7 cellular contexts compared by ENCODE assay signal in genomic region chr16:64983983-64984382, GRCh38.
DNase-seq lines count a peak whose midpoint lies in the region; ATAC-seq, FAIRE-seq and TF ChIP-seq lines count a peak whose summit lies in the region.

No MANE protein-coding gene starts in this region.

- WGBS in GM23248 (ENCODE audit: low coverage in 1 of 2, low lambda C conversion rate in 2 of 2, missing lambda C conversion rate in 2 of 2), 2 experiments = 63 to 78% methylated on average over 2 of the region's 2 CpGs
- WGBS in aorta, 2 donors = 15 to 21% methylated on average over 2 of the region's 2 CpGs

- H3F3A ChIP-seq in GM23248 (ENCODE audit: insufficient read depth) = peaks cover 76% of the 10 kb centered on the region
- peaks cover 4% of the 10 kb centered on the region for H3F3A ChIP-seq in neural progenitor cell (ENCODE audit: low read depth)

- no peaks in the 10 kb centered on the region for H3K9me3 Mint-ChIP-seq in neural progenitor cell

- H3K79me2 ChIP-seq in GM23248 (ENCODE audit: insufficient read depth) (peaks cover 45% of the 10 kb centered on the region), endothelial cell of umbilical vein (ENCODE audit: control insufficient read depth, insufficient read depth, low read length) (no peaks in the 10 kb centered on the region), neural progenitor cell (ENCODE audit: low read depth) (no peaks in the 10 kb centered on the region)

- POLR2A ChIA-PET in endothelial cell of umbilical vein (lab: Charles Lee) = no interaction called here

- BruUV-seq in endothelial cell of umbilical vein (replicated peaks; lab: Mats Ljungman, UMichigan) = no TSS peak

- no peaks in the 10 kb centered on the region for H3K27me3 Mint-ChIP-seq in neural progenitor cell (ENCODE audit: insufficient read depth, low read depth)

- H3K9me2 ChIP-seq in GM23248 (ENCODE audit: insufficient read depth) = no peaks in the 10 kb centered on the region

- dilution Hi-C loops in endothelial cell of umbilical vein (cut with MboI; ENCODE audit: extremely low pct_ligation_motif_present, low sequenced_read_pairs) = no loop called here

- no peak overlapping the region for H3K4me3 Mint-ChIP-seq in neural progenitor cell

- in situ Hi-C loops in GM23248 (cut with MboI) = loop anchor here (25.0 kb wide), 1 partner anchor 1522 kb away; no protein-coding TSS in a partner anchor

- TF ChIP-seq CTCF in endothelial cell of umbilical vein (IDR thresholded peaks at IDR 0.05; ENCODE audit: extremely low read depth in 1 of 2, insufficient read depth in 1 of 2, low read depth in 1 of 2, low read length in 2 of 2) (peak; percentile 74 to 79), neural progenitor cell (IDR thresholded peaks at IDR 0.05) (peak; percentile 76)

- intact Hi-C loops in endothelial cell of umbilical vein (cut with micrococcal nuclease) = loop anchor here (1.0 to 5.0 kb wide), 6 partner anchors 20 to 1523 kb away; no protein-coding TSS in a partner anchor
- intact Hi-C loops in aorta (cut with DNase I) = no loop called here

- no peaks in the 10 kb centered on the region for H3K9me1 ChIP-seq in endothelial cell of umbilical vein (replicated peaks; ENCODE audit: control insufficient read depth, extremely low read depth, insufficient read depth, low read length)

- H3K4me2 ChIP-seq in GM23248 (ENCODE audit: unreplicated experiment) (no peak overlapping the region), endothelial cell of umbilical vein (ENCODE audit: insufficient read depth, low read length) (no peak overlapping the region), neural progenitor cell (no peak overlapping the region)

- H3K4me1 Mint-ChIP-seq in neural progenitor cell = peaks cover 8% of the 10 kb centered on the region

- H3K4me3 ChIP-seq in GM23248 (no peak overlapping the region), endothelial cell of umbilical vein (replicated peaks in 1 of 3; ENCODE audit: insufficient read depth in 1 of 3, low read depth in 1 of 3, low read length in 3 of 3) (no peak overlapping the region), neural progenitor cell (no peak overlapping the region), aorta (ENCODE audit: low read length in 2 of 2) (no peak overlapping the region)
- H3K4me3 ChIP-seq in effector memory CD4-positive, alpha-beta T cell (ENCODE audit: insufficient read depth, low read depth, low read length, poor library complexity, severe bottlenecking) = no peak overlapping the region

- FAIRE-seq in endothelial cell of umbilical vein (lab: Jason Lieb, UNC) = peak; percentile 84

- no peak overlapping the region for H3K27ac Mint-ChIP-seq in neural progenitor cell

- H3K27me3 ChIP-seq in GM23248 (replicated peaks; ENCODE audit: insufficient read depth) = no peaks in the 10 kb centered on the region
- H3K27me3 ChIP-seq in endothelial cell of umbilical vein (ENCODE audit: control insufficient read depth in 2 of 2, insufficient read depth in 2 of 2, low read length in 2 of 2) = no peaks in the 10 kb centered on the region
- no peaks in the 10 kb centered on the region for H3K27me3 ChIP-seq in neural progenitor cell
- no peaks in the 10 kb centered on the region for H3K27me3 ChIP-seq in effector memory CD4-positive, alpha-beta T cell (replicated peaks; ENCODE audit: control insufficient read depth, insufficient read depth, low read length, poor library complexity, severe bottlenecking)
- no peaks in the 10 kb centered on the region for H3K27me3 ChIP-seq in aorta (ENCODE audit: control insufficient read depth in 1 of 2, insufficient read depth in 2 of 2, low read length in 1 of 2)

- H2AFZ ChIP-seq in GM23248 (no peak overlapping the region), endothelial cell of umbilical vein (ENCODE audit: low read depth, low read length) (no peak overlapping the region), neural progenitor cell (replicated peaks) (no peak overlapping the region)

- no peaks in the 10 kb centered on the region for H4K20me1 ChIP-seq in GM23248 (ENCODE audit: insufficient read depth)
- no peaks in the 10 kb centered on the region for H4K20me1 ChIP-seq in endothelial cell of umbilical vein (replicated peaks; ENCODE audit: control insufficient read depth, extremely low read depth, insufficient read depth, low read length)
- H4K20me1 ChIP-seq in neural progenitor cell (ENCODE audit: low read depth) = no peaks in the 10 kb centered on the region

- peaks cover 14% of the 10 kb centered on the region; the same call in 1 of the 2 replicates for H3K4me1 ChIP-seq in GM23248 (ENCODE audit: insufficient read depth)
- no peaks in the 10 kb centered on the region for H3K4me1 ChIP-seq in endothelial cell of umbilical vein (ENCODE audit: control insufficient read depth, extremely low read depth, insufficient read depth, low read length)
- peaks cover 7% of the 10 kb centered on the region for H3K4me1 ChIP-seq in neural progenitor cell
- H3K4me1 ChIP-seq in effector memory CD4-positive, alpha-beta T cell (ENCODE audit: control insufficient read depth, insufficient read depth, low read length, poor library complexity, severe bottlenecking) = no peaks in the 10 kb centered on the region
- H3K4me1 ChIP-seq in aorta (ENCODE audit: control insufficient read depth in 1 of 2, insufficient read depth in 2 of 2, low read length in 2 of 2) = peaks cover 3 to 5% of the 10 kb centered on the region in 2 donors

- no peak for ATAC-seq in aorta (ENCODE audit: low FRiP score)

- CTCF ChIA-PET in endothelial cell of umbilical vein (lab: Charles Lee) = interaction anchor here (0.9 to 1.5 kb wide), 5 partner anchors 15 to 1522 kb away, joined by 3 to 7 read pairs (median 3); no protein-coding TSS in a partner anchor

- H3K9me3 ChIP-seq in GM23248 (ENCODE audit: low read depth) (no peaks in the 10 kb centered on the region), endothelial cell of umbilical vein (replicated peaks; ENCODE audit: control insufficient read depth, insufficient read depth, low read length) (no peaks in the 10 kb centered on the region), neural progenitor cell (ENCODE audit: low read depth) (no peaks in the 10 kb centered on the region), aorta (ENCODE audit: control insufficient read depth, low read length) (no peaks in the 10 kb centered on the region)
- no peaks in the 10 kb centered on the region for H3K9me3 ChIP-seq in effector memory CD4-positive, alpha-beta T cell (ENCODE audit: control insufficient read depth, low read length)

- peaks cover 70% of the 10 kb centered on the region for H3K36me3 ChIP-seq in GM23248 (ENCODE audit: low read depth)
- peaks cover 0 to 2% of the 10 kb centered on the region in 2 experiments for H3K36me3 ChIP-seq in endothelial cell of umbilical vein (ENCODE audit: control insufficient read depth in 2 of 2, extremely low read depth in 1 of 2, insufficient read depth in 2 of 2, low read length in 2 of 2)
- H3K36me3 ChIP-seq in neural progenitor cell = peaks cover 3% of the 10 kb centered on the region
- no peaks in the 10 kb centered on the region for H3K36me3 ChIP-seq in effector memory CD4-positive, alpha-beta T cell (ENCODE audit: control insufficient read depth, insufficient read depth, low read length)
- peaks cover 0 to 7% of the 10 kb centered on the region in 2 donors for H3K36me3 ChIP-seq in aorta (ENCODE audit: control insufficient read depth in 1 of 2, insufficient read depth in 2 of 2, low read length in 1 of 2)

- TF ChIP-seq POLR2A in endothelial cell of umbilical vein (IDR thresholded peaks at IDR 0.05; ENCODE audit: low read depth, low read length) = no peak

- H3K27ac ChIP-seq in GM23248 (peak overlapping the region; percentile 56), endothelial cell of umbilical vein (ENCODE audit: insufficient read depth, low read depth, low read length) (no peak overlapping the region), neural progenitor cell (no peak overlapping the region), aorta (ENCODE audit: low read depth in 1 of 2, low read length in 2 of 2) (peak overlapping the region in 1 of 2 donors; percentile 67)
- no peak overlapping the region for H3K27ac ChIP-seq in effector memory CD4-positive, alpha-beta T cell (ENCODE audit: insufficient read depth, low read length, poor library complexity, severe bottlenecking)

- peak; percentile 83 for DNase-seq in GM23248
- peak; percentile 50 for DNase-seq in NCI-H82 treated with DMSO at 0.1 percent for 48 hours (lab: John Stamatoyannopoulos, UW; ENCODE audit: unreplicated experiment)
- DNase-seq in endothelial cell of umbilical vein (ENCODE audit: low read depth, low spot score) = peak; percentile 80
- peak; percentile 74 for DNase-seq in neural progenitor cell (ENCODE audit: low spot score)
- DNase-seq in MV-4-11 (lab: John Stamatoyannopoulos, UW) = no peak
- no peak for DNase-seq in effector memory CD4-positive, alpha-beta T cell
- DNase-seq in aorta = no peak

- 0 out of 2 replicates have a peak overlapping the region, but pooled peaks have one; percentile 28 for H3K9ac ChIP-seq in GM23248
- no peak overlapping the region for H3K9ac ChIP-seq in endothelial cell of umbilical vein (replicated peaks; ENCODE audit: extremely low read depth, insufficient read depth, low read length)
- no peak overlapping the region for H3K9ac ChIP-seq in neural progenitor cell

- peaks cover 27% of the 10 kb centered on the region for H3K36me3 Mint-ChIP-seq in neural progenitor cell

TF ChIP-seq in endothelial cell of umbilical vein, 7 proteins besides CTCF, POLR2A, EP300 and RAD21:
- no peak for TF ChIP-seq FOS (IDR thresholded peaks at IDR 0.05; ENCODE audit: borderline replicate concordance, insufficient read depth, low read length)
- no peak for TF ChIP-seq POLR2AphosphoS5 (IDR thresholded peaks at IDR 0.05; ENCODE audit: insufficient read depth, low read depth, low read length)
- no peak for TF ChIP-seq JUN (IDR thresholded peaks at IDR 0.05; ENCODE audit: borderline replicate concordance, insufficient read depth, insufficient read length, low read depth)
- TF ChIP-seq, protein P1, sequence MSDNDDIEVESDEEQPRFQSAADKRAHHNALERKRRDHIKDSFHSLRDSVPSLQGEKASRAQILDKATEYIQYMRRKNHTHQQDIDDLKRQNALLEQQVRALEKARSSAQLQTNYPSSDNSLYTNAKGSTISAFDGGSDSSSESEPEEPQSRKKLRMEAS (IDR thresholded peaks at IDR 0.05; ENCODE audit: insufficient read depth, insufficient read length) = no peak
- TF ChIP-seq MYC (IDR thresholded peaks at IDR 0.05; ENCODE audit: low read depth, low read length) = no peak
- TF ChIP-seq EZH2 (IDR thresholded peaks at IDR 0.05; ENCODE audit: borderline replicate concordance, low read depth, low read length, severe bottlenecking) = no peak
- no peak for TF ChIP-seq GATA2 (IDR thresholded peaks at IDR 0.05; ENCODE audit: insufficient read depth, insufficient read length, low read depth, low read length)

Comparison
In these comparisons a context has a peak if more than half of its experiments do, and no peak if none do; other contexts are left out.
1. DNase-seq: peak in GM23248 (single experiment), NCI-H82 treated with DMSO at 0.1 percent for 48 hours (single experiment), endothelial cell of umbilical vein (single experiment) and neural progenitor cell (single experiment); none in MV-4-11 (single experiment), effector memory CD4-positive, alpha-beta T cell (0 of 3) and aorta (0 of 2).